1 cellular context compared by ENCODE assay signal in the genomic region with DNA sequence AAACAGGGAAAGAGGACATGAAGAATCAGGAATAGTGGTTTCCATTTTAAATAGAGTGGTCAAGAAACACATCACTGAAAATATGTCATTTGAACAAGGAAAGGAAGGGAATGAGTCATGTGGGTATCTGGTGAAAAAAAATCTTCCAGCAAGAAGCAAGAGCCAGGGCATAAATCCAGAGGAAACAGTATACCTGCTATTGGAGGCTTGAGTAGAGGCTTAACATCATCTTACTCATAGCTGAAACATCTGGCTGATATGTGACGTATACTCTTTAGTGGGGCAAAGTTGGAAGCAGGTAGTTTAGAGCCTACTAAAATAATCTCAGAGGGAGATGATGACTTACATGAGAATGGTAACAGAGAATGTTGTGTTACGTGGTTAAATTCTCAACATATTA.
A peak's percentile ranks its signal among the peaks of the same experiment; 100 is the strongest.
TF ChIP-seq lines count a peak whose summit lies in the region.

No MANE protein-coding gene starts in this region.

TF ChIP-seq in HepG2, 621 proteins besides CTCF, POLR2A, EP300 and RAD21:
- TF ChIP-seq CREB1 (IDR thresholded peaks at IDR 0.05) (peak; percentile 36; the same call in 1 of the 2 replicates), CREB1 (CRISPR knock-in tag; IDR thresholded peaks at IDR 0.05) (no peak), ZNF674 (CRISPR knock-in tag; IDR thresholded peaks at IDR 0.05; ENCODE audit: low read depth) (no peak)
